8 cellular contexts compared by ENCODE assay signal in the genomic region with DNA sequence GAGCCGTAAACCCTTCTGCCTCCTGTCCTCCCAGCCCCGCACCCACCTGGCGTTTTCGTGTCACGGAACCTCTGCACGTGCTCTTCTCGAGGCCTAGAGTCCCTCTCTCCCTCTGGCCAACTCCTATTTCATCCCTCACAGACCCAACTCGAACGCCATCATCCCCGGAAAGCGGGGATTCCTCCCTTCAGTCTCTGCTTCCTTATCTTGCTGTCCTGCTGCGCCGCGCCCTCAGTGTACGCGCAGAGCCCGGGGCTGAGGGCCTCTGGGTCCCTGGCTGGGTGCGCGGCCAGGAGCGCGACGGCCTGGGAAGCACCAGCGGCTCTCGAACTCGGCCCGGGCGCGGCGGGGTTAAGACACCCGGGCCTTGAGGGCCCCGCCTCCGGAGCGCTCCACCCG. TPM values are rescaled to one million over a fixed set of nuclear protein-coding genes. Genes with fewer than 3 reads are reported as not detected.
DNase-seq lines count a peak whose midpoint lies in the region; ATAC-seq and TF ChIP-seq lines count a peak whose summit lies in the region.

No MANE protein-coding gene starts in this region.

- no peaks in the 10 kb centered on the region for H3K27me3 ChIP-seq in CD4-positive, CD25-positive, alpha-beta regulatory T cell (ENCODE audit: control insufficient read depth, insufficient read depth, low read length)
- H3K27me3 ChIP-seq in muscle layer of colon (ENCODE audit: control insufficient read depth in 1 of 2, insufficient read depth in 2 of 2, low read length in 2 of 2) (no peaks in the 10 kb centered on the region), thymus (ENCODE audit: control insufficient read depth, insufficient read depth) (no peaks in the 10 kb centered on the region)

- H3K27me3 Mint-ChIP-seq in CD4-positive, CD25-positive, alpha-beta regulatory T cell = peaks cover 5% of the 10 kb centered on the region

- no peaks in the 10 kb centered on the region for H3K9me3 ChIP-seq in CD4-positive, CD25-positive, alpha-beta regulatory T cell (ENCODE audit: control insufficient read depth in 2 of 2, low read length in 2 of 2)
- H3K9me3 ChIP-seq in muscle layer of colon (ENCODE audit: low read length) = no peaks in the 10 kb centered on the region
- H3K9me3 ChIP-seq in thymus (ENCODE audit: control insufficient read depth) = no peaks in the 10 kb centered on the region

- WGBS in thymus = under 1% methylated on average over 34 of the region's 34 CpGs

- H3K27ac Mint-ChIP-seq in CD4-positive, CD25-positive, alpha-beta regulatory T cell = peak overlapping the region; percentile 96 to 99 (median 99)

- H3K36me3 Mint-ChIP-seq in CD4-positive, CD25-positive, alpha-beta regulatory T cell = peaks cover 19% of the 10 kb centered on the region

- peak; percentile 70 to 71 for ATAC-seq in CD4-positive, CD25-positive, alpha-beta regulatory T cell (ENCODE audit: low read depth in 2 of 2)
- peak; percentile 50 for ATAC-seq in GM18867 (IDR thresholded peaks at IDR 0.05; ENCODE audit: unreplicated experiment)
- peak; percentile 40 for ATAC-seq in HG02981 (IDR thresholded peaks at IDR 0.05; ENCODE audit: unreplicated experiment)

- peaks cover 18% of the 10 kb centered on the region for H3K36me3 ChIP-seq in CD4-positive, CD25-positive, alpha-beta regulatory T cell (ENCODE audit: control insufficient read depth, insufficient read depth, low read length)
- peaks cover 20% of the 10 kb centered on the region for H3K36me3 ChIP-seq in muscle layer of colon (ENCODE audit: insufficient read depth, low read length)
- H3K36me3 ChIP-seq in thymus (ENCODE audit: control insufficient read depth, insufficient read depth) = peaks cover 15% of the 10 kb centered on the region

- H3K4me1 ChIP-seq in CD4-positive, CD25-positive, alpha-beta regulatory T cell (ENCODE audit: control insufficient read depth, insufficient read depth, low read length, poor library complexity, severe bottlenecking) = peaks cover 39% of the 10 kb centered on the region
- H3K4me1 ChIP-seq in muscle layer of colon (ENCODE audit: insufficient read depth, low read length) (peaks cover 25% of the 10 kb centered on the region), thymus (ENCODE audit: control insufficient read depth, insufficient read depth, low read length) (peaks cover 9% of the 10 kb centered on the region)

- peak in 1 of 3 donors; percentile 90 for DNase-seq in CD4-positive, CD25-positive, alpha-beta regulatory T cell
- peak; percentile 74 for DNase-seq in NCI-H2029 (lab: John Stamatoyannopoulos, UW)
- DNase-seq in UCSD-AML1 (lab: John Stamatoyannopoulos, UW; ENCODE audit: unreplicated experiment) = peak; percentile 93
- peak; percentile 78 for DNase-seq in epithelial cell of esophagus (ENCODE audit: low read depth)

- H3K27ac ChIP-seq in CD4-positive, CD25-positive, alpha-beta regulatory T cell (ENCODE audit: insufficient read depth, low read length, poor library complexity, severe bottlenecking) = peak overlapping the region; percentile 99
- H3K27ac ChIP-seq in muscle layer of colon (ENCODE audit: low read depth, low read length) (peak overlapping the region; percentile 95), thymus (ENCODE audit: low read depth) (peak overlapping the region; percentile 83)

- peak overlapping the region; percentile 75 for H3K9ac ChIP-seq in muscle layer of colon (ENCODE audit: low read length)

- no peak for TF ChIP-seq CTCF in epithelial cell of esophagus (IDR thresholded peaks at IDR 0.05; ENCODE audit: insufficient read depth, low read depth, low read length, missing control alignments)

- no peaks in the 10 kb centered on the region for H3K9me3 Mint-ChIP-seq in CD4-positive, CD25-positive, alpha-beta regulatory T cell

- peak overlapping the region; percentile 90 for H3K4me3 ChIP-seq in CD4-positive, CD25-positive, alpha-beta regulatory T cell (ENCODE audit: low read depth, low read length)
- H3K4me3 ChIP-seq in epithelial cell of esophagus (ENCODE audit: low read length) = peak overlapping the region; percentile 88
- peak overlapping the region; percentile 97 to 100 for H3K4me3 ChIP-seq in muscle layer of colon (ENCODE audit: low read depth in 1 of 2, low read length in 2 of 2)
- peak overlapping the region; percentile 70 for H3K4me3 ChIP-seq in thymus (ENCODE audit: low read length)

- peaks cover 0 to 64% (median 30%) of the 10 kb centered on the region in 4 donors for H3K4me1 Mint-ChIP-seq in CD4-positive, CD25-positive, alpha-beta regulatory T cell

- H3K4me3 Mint-ChIP-seq in CD4-positive, CD25-positive, alpha-beta regulatory T cell = peak overlapping the region; percentile 96 to 100 (median 99)

RNA-seq across cellular contexts. Expression of a gene that starts 0.5 kb away (rescaled TPM):
- total RNA-seq in CD4-positive, CD25-positive, alpha-beta regulatory T cell = 89.9 TPM
- polyA plus RNA-seq in CD4-positive, CD25-positive, alpha-beta regulatory T cell = 10 to 100 TPM in 2 of 4 donors, 1 to 10 TPM in 2; 6.7 to 13.3 (median 9.3) TPM
- 56.5 TPM for polyA plus RNA-seq in thymus

RNA-seq across cellular contexts. Expression of a gene that starts 19.9 kb away (rescaled TPM):
- total RNA-seq in CD4-positive, CD25-positive, alpha-beta regulatory T cell = 11.2 TPM
- polyA plus RNA-seq in CD4-positive, CD25-positive, alpha-beta regulatory T cell = 10 to 100 TPM; 13.6 to 16.8 (median 14.0) TPM
- 39.7 TPM for polyA plus RNA-seq in thymus
